Comparison of ENCODE assay signal across 8 cellular contexts in genomic region chr2:113791697-113792590, GRCh38. TPM values are rescaled to one million over a fixed set of nuclear protein-coding genes. Genes with fewer than 3 reads are reported as not detected.
A peak's percentile ranks its signal among the peaks of the same experiment; 100 is the strongest.
DNase-seq lines count a peak whose midpoint lies in the region; ATAC-seq, FAIRE-seq and TF ChIP-seq lines count a peak whose summit lies in the region.

No MANE protein-coding gene starts in this region.

- intact Hi-C loops in sciatic nerve (cut with DNase I) = no loop called here

- peaks cover 33% of the 10 kb centered on the region for H3K4me1 ChIP-seq in KMS-11 (ENCODE audit: low read depth, poor library complexity, severe bottlenecking)

- H3K36me3 ChIP-seq in KMS-11 (ENCODE audit: insufficient read depth) = no peaks in the 10 kb centered on the region
- H3K36me3 ChIP-seq in WERI-Rb-1 = no peaks in the 10 kb centered on the region

- ATAC-seq in GM21515 (IDR thresholded peaks at IDR 0.05; ENCODE audit: unreplicated experiment) (peak; percentile 92), sciatic nerve (no peak)

- peaks cover 3% of the 10 kb centered on the region for H3K4me1 Mint-ChIP-seq in progenitor cell of endocrine pancreas (ENCODE audit: low read depth)

- H3K4me3 Mint-ChIP-seq in progenitor cell of endocrine pancreas (ENCODE audit: low read depth) = no peak overlapping the region

- peak overlapping the region; percentile 15; the same call in 1 of the 2 replicates for H3K9ac ChIP-seq in KMS-11

- H3K4me2 ChIP-seq in KMS-11 = peak overlapping the region; percentile 93

- peaks cover 11% of the 10 kb centered on the region for H3K9me3 ChIP-seq in WERI-Rb-1 (ENCODE audit: severe bottlenecking)

- H3K9me3 Mint-ChIP-seq in progenitor cell of endocrine pancreas (ENCODE audit: low read depth) = no peaks in the 10 kb centered on the region

- H3K79me2 ChIP-seq in KMS-11 (ENCODE audit: insufficient read depth, low read depth) = no peaks in the 10 kb centered on the region

- H3K27ac Mint-ChIP-seq in progenitor cell of endocrine pancreas = no peak overlapping the region

- H3K4me3 ChIP-seq in KMS-11 (IDR thresholded peaks at IDR 0.05; ENCODE audit: insufficient read depth, low read depth, low read length) (no peak overlapping the region), fibroblast of the aortic adventitia (ENCODE audit: low read depth, low read length) (no peak overlapping the region), WERI-Rb-1 (ENCODE audit: low read depth, low read length) (no peak overlapping the region)

- peak; percentile 7 for DNase-seq in GM12891 (ENCODE audit: insufficient read length, low spot score)
- peak; percentile 32 for DNase-seq in fibroblast of the aortic adventitia (ENCODE audit: low read depth)
- no peak for DNase-seq in WERI-Rb-1
- DNase-seq in progenitor cell of endocrine pancreas (ENCODE audit: low spot score, unreplicated experiment) = no peak
- DNase-seq in 8988T = no peak
- no peak for DNase-seq in sciatic nerve (ENCODE audit: low spot score)

- TF ChIP-seq CTCF in KMS-11 (conservative IDR thresholded peaks at IDR 0.05; ENCODE audit: low read depth, low read length) (no peak), fibroblast of the aortic adventitia (IDR thresholded peaks at IDR 0.05; ENCODE audit: insufficient read depth, low read length) (no peak), WERI-Rb-1 (IDR thresholded peaks at IDR 0.05; ENCODE audit: low read depth, low read length) (no peak), progenitor cell of endocrine pancreas (IDR thresholded peaks at IDR 0.05; ENCODE audit: unreplicated experiment) (no peak)

- H3K36me3 Mint-ChIP-seq in progenitor cell of endocrine pancreas (ENCODE audit: insufficient read depth) = no peaks in the 10 kb centered on the region

- TF ChIP-seq POLR2A in GM12891 (IDR thresholded peaks at IDR 0.05; ENCODE audit: low read depth, low read length) = no peak

- no peaks in the 10 kb centered on the region for H3K27me3 ChIP-seq in KMS-11 (ENCODE audit: insufficient read depth, low read depth)
- no peaks in the 10 kb centered on the region for H3K27me3 ChIP-seq in WERI-Rb-1 (ENCODE audit: insufficient read depth, low read depth, severe bottlenecking)

- H3K27ac ChIP-seq in KMS-11 (peak overlapping the region; percentile 77), WERI-Rb-1 (no peak overlapping the region)

- peak overlapping the region; percentile 79 for H2AFZ ChIP-seq in KMS-11 (ENCODE audit: low read depth)

- H3K27me3 Mint-ChIP-seq in progenitor cell of endocrine pancreas = peaks cover 13% of the 10 kb centered on the region

- FAIRE-seq in GM12891 (lab: Jason Lieb, UNC) = peak; percentile 92

- H4K20me1 ChIP-seq in KMS-11 (ENCODE audit: insufficient read depth) = no peaks in the 10 kb centered on the region

TF ChIP-seq in GM12891, 5 proteins besides CTCF, POLR2A, EP300 and RAD21:
- TF ChIP-seq POLR2AphosphoS5 (IDR thresholded peaks at IDR 0.05; ENCODE audit: low read depth, low read length) (no peak), PAX5 (IDR thresholded peaks at IDR 0.05; ENCODE audit: insufficient read depth, low read length, severe bottlenecking) (no peak), POU2F2 (IDR thresholded peaks at IDR 0.05; ENCODE audit: low read depth, low read length) (0 out of 2 replicates have a peak, but pooled peaks have one; percentile 25), SPI1 (IDR thresholded peaks at IDR 0.05; ENCODE audit: low read depth, low read length) (no peak), TAF1 (IDR thresholded peaks at IDR 0.05; ENCODE audit: low read depth, low read length) (no peak)
TF ChIP-seq in GM12891: peak in this region for 1.

RNA-seq across cellular contexts. Expression of gene SLC35F5, which starts 35.5 kb away (rescaled TPM):
- 6.7 TPM for polyA plus RNA-seq in GM12891 (2012; ENCODE audit: low read depth, missing spikeins)
- total RNA-seq in fibroblast of the aortic adventitia (ENCODE audit: low replicate concordance) (164 and 174 TPM in 2 replicates), progenitor cell of endocrine pancreas (52.0 and 56.7 TPM in 2 replicates), sciatic nerve (56.1 TPM)

Comparison
In these comparisons a context has a peak if more than half of its experiments do, and no peak if none do; other contexts are left out.
1. DNase-seq: peak in GM12891 (single experiment) and fibroblast of the aortic adventitia (single experiment); none in WERI-Rb-1 (single experiment), progenitor cell of endocrine pancreas (single experiment), 8988T (single experiment) and sciatic nerve (single experiment).